9 cellular contexts compared by ENCODE assay signal in the genomic region with DNA sequence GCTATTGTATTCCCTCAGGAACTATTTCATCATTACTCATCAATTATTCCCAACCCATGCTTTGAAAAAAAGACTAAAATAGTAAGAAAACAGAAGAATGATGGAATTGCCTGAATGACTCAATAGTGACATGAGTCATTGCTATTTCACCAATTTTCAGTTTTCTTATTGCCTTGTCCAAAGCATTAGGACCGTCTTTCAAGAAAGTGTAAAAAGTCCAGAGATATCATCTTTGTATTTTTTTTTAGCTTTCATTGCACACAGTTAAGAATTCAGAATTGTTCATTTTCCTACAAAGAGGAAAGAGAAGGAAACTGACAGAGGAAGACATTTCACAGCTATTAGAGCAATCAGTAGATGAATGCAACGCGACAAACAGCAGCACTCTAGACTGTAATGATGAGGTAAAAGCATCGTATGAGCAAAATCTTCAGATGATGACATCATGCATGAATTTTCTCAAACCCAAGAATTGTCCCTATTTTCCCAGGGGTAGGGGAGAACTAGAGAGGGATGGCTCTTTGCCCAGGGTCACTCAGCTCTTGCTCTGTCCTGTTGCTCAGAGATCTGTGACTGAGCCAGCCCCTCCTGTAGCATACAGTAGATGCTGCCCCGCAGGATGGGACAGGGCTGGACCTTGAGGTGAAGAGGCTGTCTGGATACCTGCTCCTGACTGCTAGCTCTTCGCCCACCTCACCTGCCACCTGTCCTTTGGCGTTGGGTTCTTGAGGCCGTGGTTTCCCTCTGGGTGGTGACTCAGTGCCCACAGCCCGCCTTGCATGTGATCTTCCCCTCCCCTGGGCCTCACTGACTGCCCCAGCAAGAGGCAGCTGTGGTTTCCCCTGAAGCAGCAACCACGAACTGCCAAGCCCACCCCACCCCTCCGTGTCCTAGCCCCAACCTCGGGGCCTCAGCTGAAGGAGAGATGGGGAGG.
DNase-seq lines count a peak whose midpoint lies in the region; ATAC-seq and TF ChIP-seq lines count a peak whose summit lies in the region.
"Had no signal": no experiment of that assay in that cellular context is flagged by ENCODE, and none has a peak within 500 bp of the region (broad histone marks: within the 10 kb centered on the region; RNA-seq: fewer than 3 reads in every experiment).

No MANE protein-coding gene starts in this region.

- H3K9me3 Mint-ChIP-seq in MCF 10A (ENCODE audit: unreplicated experiment), result no peaks in the 10 kb centered on the region
- peaks cover 7% of the 10 kb centered on the region for H3K9me3 Mint-ChIP-seq in activated naive CD8-positive, alpha-beta T cell (ENCODE audit: low read depth)

- H3K27ac ChIP-seq in breast epithelium, result no peak overlapping the region
- no peak overlapping the region for H3K27ac ChIP-seq in mesenchymal stem cell (ENCODE audit: low read length, poor library complexity, severe bottlenecking)
- H3K27ac ChIP-seq in thymus (ENCODE audit: low read depth), result peak overlapping the region; percentile 10
- no peak overlapping the region for H3K27ac ChIP-seq in prostate gland
- H3K27ac ChIP-seq: C4-2B had no signal

- no peaks in the 10 kb centered on the region for H3K27me3 Mint-ChIP-seq in MCF 10A (ENCODE audit: insufficient read depth, unreplicated experiment)
- no peaks in the 10 kb centered on the region for H3K27me3 Mint-ChIP-seq in activated naive CD8-positive, alpha-beta T cell

- H3K4ac ChIP-seq in mesenchymal stem cell (ENCODE audit: low read depth in 1 of 2, low read length in 2 of 2), result no peak overlapping the region

- H3K27me3 ChIP-seq in breast epithelium (no peaks in the 10 kb centered on the region), mesenchymal stem cell (ENCODE audit: control insufficient read depth in 1 of 2, insufficient read depth in 1 of 2, low read length in 2 of 2) (no peaks in the 10 kb centered on the region), thymus (ENCODE audit: control insufficient read depth, insufficient read depth) (no peaks in the 10 kb centered on the region), prostate gland (replicated peaks; ENCODE audit: insufficient read depth) (no peaks in the 10 kb centered on the region)

- no peak overlapping the region for H3K23ac ChIP-seq in mesenchymal stem cell (ENCODE audit: low read length in 2 of 2)

- TF ChIP-seq CTCF in MCF 10A (IDR thresholded peaks at IDR 0.05; ENCODE audit: unreplicated experiment), result no peak
- no peak for TF ChIP-seq CTCF in breast epithelium (IDR thresholded peaks at IDR 0.05)
- no peak for TF ChIP-seq CTCF in prostate gland (IDR thresholded peaks at IDR 0.05)

- DNase-seq in MCF 10A (ENCODE audit: unreplicated experiment) (peak; percentile 89), breast epithelium (ENCODE audit: low spot score in 2 of 2) (no peak), mesenchymal stem cell (peak; percentile 95), prostate gland (ENCODE audit: low spot score) (no peak)
- no peak for DNase-seq in effector CD8-positive, alpha-beta T cell (lab: John Stamatoyannopoulos, UW)

- no peak overlapping the region for H4K91ac ChIP-seq in mesenchymal stem cell (ENCODE audit: low read length)

- H3K4me1 Mint-ChIP-seq in MCF 10A (ENCODE audit: insufficient read depth, unreplicated experiment), result peaks cover 35% of the 10 kb centered on the region
- H3K4me1 Mint-ChIP-seq in activated naive CD8-positive, alpha-beta T cell (ENCODE audit: low read depth), result peaks cover 34% of the 10 kb centered on the region

- H3K18ac ChIP-seq in mesenchymal stem cell (ENCODE audit: low read depth in 1 of 2, low read length in 2 of 2), result peak overlapping the region in 1 of 2 experiments; percentile 18

- H3K36me3 Mint-ChIP-seq in MCF 10A (ENCODE audit: insufficient read depth, unreplicated experiment), result no peaks in the 10 kb centered on the region
- no peaks in the 10 kb centered on the region for H3K36me3 Mint-ChIP-seq in activated naive CD8-positive, alpha-beta T cell

- peak overlapping the region in 1 of 2 experiments; percentile 35 for H3K14ac ChIP-seq in mesenchymal stem cell (ENCODE audit: low read length in 2 of 2)

- no TSS peak for BruUV-seq in MCF 10A (replicated peaks; lab: Mats Ljungman, UMichigan)

- no peak overlapping the region for H2BK5ac ChIP-seq in mesenchymal stem cell (ENCODE audit: low read depth, low read length, poor library complexity, severe bottlenecking)

- no peak overlapping the region for H2BK15ac ChIP-seq in mesenchymal stem cell (ENCODE audit: low read depth, poor library complexity, severe bottlenecking)

- WGBS in mesenchymal stem cell, result 39% methylated on average over 10 of the region's 12 CpGs
- WGBS in thymus, result 12% methylated on average over 12 of the region's 12 CpGs
- WGBS in prostate gland, result 64% methylated on average over 12 of the region's 12 CpGs

- H3K9me3 ChIP-seq in breast epithelium (no peaks in the 10 kb centered on the region), mesenchymal stem cell (ENCODE audit: control insufficient read depth, low read length) (no peaks in the 10 kb centered on the region), thymus (ENCODE audit: control insufficient read depth) (no peaks in the 10 kb centered on the region), prostate gland (no peaks in the 10 kb centered on the region)

- intact Hi-C loops in MCF 10A (cut with micrococcal nuclease), result loop anchor here (1.0 to 5.0 kb wide), 2 partner anchors 44 to 96 kb away; no protein-coding TSS in a partner anchor
- intact Hi-C loops in breast epithelium (cut with DNase I; ENCODE audit: low total_unique reads), result no loop called here
- intact Hi-C loops in prostate gland (cut with DNase I), result no loop called here

- H2AFZ ChIP-seq in mesenchymal stem cell (ENCODE audit: low read depth, low read length), result no peak overlapping the region

- no peaks in the 10 kb centered on the region for H3K36me3 ChIP-seq in breast epithelium
- H3K36me3 ChIP-seq in mesenchymal stem cell (ENCODE audit: control insufficient read depth in 1 of 2, insufficient read depth in 2 of 2, low read depth in 1 of 2, low read length in 2 of 2), result no peaks in the 10 kb centered on the region
- H3K36me3 ChIP-seq in thymus (ENCODE audit: control insufficient read depth, insufficient read depth), result no peaks in the 10 kb centered on the region
- H3K36me3 ChIP-seq in prostate gland, result no peaks in the 10 kb centered on the region

- no peak overlapping the region for H3K4me2 ChIP-seq in mesenchymal stem cell (ENCODE audit: low read length, poor library complexity, severe bottlenecking)

- H4K8ac ChIP-seq in mesenchymal stem cell (ENCODE audit: low read length), result peak overlapping the region; percentile 50

- no peak overlapping the region for H3K4me3 ChIP-seq in breast epithelium
- H3K4me3 ChIP-seq in mesenchymal stem cell (ENCODE audit: insufficient read depth in 1 of 2, low read depth in 1 of 2, low read length in 2 of 2), result peak overlapping the region in 1 of 2 experiments; percentile 6
- H3K4me3 ChIP-seq in thymus (ENCODE audit: low read length), result no peak overlapping the region
- H3K4me3 ChIP-seq in prostate gland, result no peak overlapping the region

- no peak overlapping the region for H2AK5ac ChIP-seq in mesenchymal stem cell (ENCODE audit: low read length, severe bottlenecking)

- no peak overlapping the region for H3K4me3 Mint-ChIP-seq in MCF 10A (ENCODE audit: unreplicated experiment)
- peak overlapping the region; percentile 56 for H3K4me3 Mint-ChIP-seq in activated naive CD8-positive, alpha-beta T cell

- POLR2A ChIA-PET in MCF 10A (lab: Yijun Ruan, JAX), result interaction anchor here (0.9 to 4.6 kb wide), 2 partner anchors 84 to 93 kb away, joined by 3 to 18 read pairs; partner anchors contain the start of genes C15orf39 and PPCDC

- CTCF ChIA-PET in MCF 10A (lab: Yijun Ruan, JAX), result no interaction called here

- ATAC-seq in SK-N-SH treated with all-trans-retinoic acid at 6 μM for 48 hours, result peak; percentile 66

- no peak for TF ChIP-seq POLR2A in breast epithelium (IDR thresholded peaks at IDR 0.05)
- no peak for TF ChIP-seq POLR2A in prostate gland (IDR thresholded peaks at IDR 0.05)

- H3K27ac Mint-ChIP-seq in MCF 10A (ENCODE audit: low read depth, unreplicated experiment), result peak overlapping the region; percentile 2
- peak overlapping the region; percentile 87 for H3K27ac Mint-ChIP-seq in activated naive CD8-positive, alpha-beta T cell

- H3K79me1 ChIP-seq in mesenchymal stem cell (replicated peaks; ENCODE audit: low read length, poor library complexity, severe bottlenecking), result no peaks in the 10 kb centered on the region

- H3K9ac ChIP-seq in mesenchymal stem cell (ENCODE audit: low read length), result peak overlapping the region; percentile 61

- no peak overlapping the region for H2BK120ac ChIP-seq in mesenchymal stem cell (ENCODE audit: low read depth, low read length)

- peak overlapping the region in 1 of 2 experiments; percentile 59 for H2BK12ac ChIP-seq in mesenchymal stem cell (ENCODE audit: low read length in 2 of 2)

- H3K4me1 ChIP-seq in breast epithelium (no peaks in the 10 kb centered on the region), mesenchymal stem cell (ENCODE audit: control insufficient read depth, insufficient read depth, low read depth, low read length) (peaks cover 35% of the 10 kb centered on the region), thymus (ENCODE audit: control insufficient read depth, insufficient read depth, low read length) (peaks cover 17% of the 10 kb centered on the region), prostate gland (replicated peaks) (no peaks in the 10 kb centered on the region)

TF ChIP-seq in SK-N-SH treated with all-trans-retinoic acid at 6 μM for 48 hours, 23 proteins besides CTCF, POLR2A, EP300 and RAD21:
- TF ChIP-seq ISL1 (CRISPR knock-in tag; IDR thresholded peaks at IDR 0.05) (peak; percentile 23; the same call in 1 of the 2 replicates), ZFP30 (CRISPR knock-in tag; IDR thresholded peaks at IDR 0.05) (no peak)

Comparison
In these comparisons a context has a peak if more than half of its experiments do, and no peak if none do; other contexts are left out.
1. DNase-seq: peak in MCF 10A (single experiment) and mesenchymal stem cell (single experiment); none in breast epithelium (0 of 2), effector CD8-positive, alpha-beta T cell (single experiment) and prostate gland (single experiment).